ENCODE assay signal across 1 cellular context in the genomic region with DNA sequence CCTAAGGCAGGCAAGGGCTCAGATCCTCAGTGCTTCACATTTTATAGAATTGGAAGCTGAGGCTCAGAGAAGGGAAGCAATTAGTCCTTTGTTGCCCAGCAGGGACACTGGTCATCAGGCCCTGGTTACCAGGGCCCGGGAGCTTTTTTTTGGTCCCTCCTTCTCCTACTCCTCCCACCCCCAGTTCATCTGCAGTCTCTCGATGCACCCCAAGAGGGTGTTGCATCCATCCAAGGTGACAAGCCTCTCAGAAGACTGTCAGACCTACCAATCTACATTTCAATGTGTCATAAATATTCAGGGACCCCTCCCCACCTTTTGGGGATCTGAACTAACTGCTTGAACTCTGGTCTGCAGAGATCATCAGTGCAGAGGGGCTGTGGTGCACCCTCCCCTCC.
TF ChIP-seq lines count a peak whose summit lies in the region.

No MANE protein-coding gene starts in this region.

TF ChIP-seq in GM12878, 131 proteins besides CTCF, POLR2A, EP300 and RAD21:
- no peak for TF ChIP-seq RUNX3 (IDR thresholded peaks at IDR 0.05; ENCODE audit: low read length)
- TF ChIP-seq, protein P1, sequence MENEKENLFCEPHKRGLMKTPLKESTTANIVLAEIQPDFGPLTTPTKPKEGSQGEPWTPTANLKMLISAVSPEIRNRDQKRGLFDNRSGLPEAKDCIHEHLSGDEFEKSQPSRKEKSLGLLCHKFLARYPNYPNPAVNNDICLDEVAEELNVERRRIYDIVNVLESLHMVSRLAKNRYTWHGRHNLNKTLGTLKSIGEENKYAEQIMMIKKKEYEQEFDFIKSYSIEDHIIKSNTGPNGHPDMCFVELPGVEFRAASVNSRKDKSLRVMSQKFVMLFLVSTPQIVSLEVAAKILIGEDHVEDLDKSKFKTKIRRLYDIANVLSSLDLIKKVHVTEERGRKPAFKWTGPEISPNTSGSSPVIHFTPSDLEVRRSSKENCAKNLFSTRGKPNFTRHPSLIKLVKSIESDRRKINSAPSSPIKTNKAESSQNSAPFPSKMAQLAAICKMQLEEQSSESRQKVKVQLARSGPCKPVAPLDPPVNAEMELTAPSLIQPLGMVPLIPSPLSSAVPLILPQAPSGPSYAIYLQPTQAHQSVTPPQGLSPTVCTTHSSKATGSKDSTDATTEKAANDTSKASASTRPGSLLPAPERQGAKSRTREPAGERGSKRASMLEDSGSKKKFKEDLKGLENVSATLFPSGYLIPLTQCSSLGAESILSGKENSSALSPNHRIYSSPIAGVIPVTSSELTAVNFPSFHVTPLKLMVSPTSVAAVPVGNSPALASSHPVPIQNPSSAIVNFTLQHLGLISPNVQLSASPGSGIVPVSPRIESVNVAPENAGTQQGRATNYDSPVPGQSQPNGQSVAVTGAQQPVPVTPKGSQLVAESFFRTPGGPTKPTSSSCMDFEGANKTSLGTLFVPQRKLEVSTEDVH (IDR thresholded peaks at IDR 0.05; ENCODE audit: low read depth, partially characterized antibody), result no peak
- TF ChIP-seq BACH1 (IDR thresholded peaks at IDR 0.05; ENCODE audit: borderline replicate concordance), result no peak
